In the genomic region with DNA sequence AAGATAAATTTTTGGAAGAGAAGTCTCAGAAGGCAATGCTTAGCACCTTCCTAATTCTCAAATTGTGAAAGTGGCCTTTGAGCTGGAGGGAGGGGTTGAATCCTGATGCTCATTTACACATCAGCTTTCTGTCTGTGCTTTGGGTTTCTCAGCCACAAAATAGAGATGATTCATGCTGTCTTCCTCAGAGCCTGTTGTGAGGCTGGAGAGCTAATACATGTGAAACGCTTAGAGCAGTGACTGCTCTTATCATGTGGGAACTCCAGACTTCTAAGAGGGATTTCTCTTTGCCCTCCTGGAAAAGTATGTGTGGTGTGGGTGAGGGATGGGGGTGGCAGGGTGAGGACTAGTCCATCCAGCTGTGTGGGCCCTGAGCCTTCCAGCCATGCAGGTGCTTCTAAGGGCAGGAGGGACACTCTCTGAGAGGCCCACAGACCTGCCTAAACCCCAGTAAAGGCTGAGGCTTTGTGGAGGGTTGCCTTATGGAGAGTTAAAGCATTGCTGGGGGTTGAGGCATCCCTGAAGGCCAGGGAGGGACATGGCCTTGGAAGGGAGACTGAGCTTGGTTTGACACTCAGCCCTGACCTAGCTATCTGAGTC, we compare ENCODE assay signal across 15 cellular contexts. TPM values are rescaled to one million over a fixed set of nuclear protein-coding genes. Genes with fewer than 3 reads are reported as not detected.
DNase-seq lines count a peak whose midpoint lies in the region; ATAC-seq and TF ChIP-seq lines count a peak whose summit lies in the region.
"Had no signal": no experiment of that assay in that cellular context is flagged by ENCODE, and none has a peak within 500 bp of the region (broad histone marks: within the 10 kb centered on the region; RNA-seq: fewer than 3 reads in every experiment).

No MANE protein-coding gene starts in this region.

- no peak for TF ChIP-seq CTCF in fibroblast of mammary gland (conservative IDR thresholded peaks at IDR 0.05; ENCODE audit: control insufficient read depth, insufficient read depth, low read depth, low read length)

- H3K4me3 Mint-ChIP-seq in activated CD8-positive, alpha-beta memory T cell treated with anti-CD3 and anti-CD28 coated beads, Interleukin-2, amount 10 ng/mL, durations not matched to agents 7 days and 5 days: no peak overlapping the region
- no peak overlapping the region for H3K4me3 Mint-ChIP-seq in stimulated activated naive CD8-positive, alpha-beta T cell treated with anti-CD3 and anti-CD28 coated beads, Interleukin-15, amount 100 ng/mL, for 72 hours
- H3K4me3 Mint-ChIP-seq: activated T-helper 1 cell treated with anti-CD3 and anti-CD28 coated beads, Interleukin-12 subunit alpha, Interleukin-12 subunit beta, Interleukin-2, Interleukin-4 antibody, amounts not matched to agents 30 ng/mL and 10 ng/mL and 1 ng/mL, durations not matched to agents 14 hours and 24 hours and 36 hours; central memory CD8-positive, alpha-beta T cell had no signal

- CTCF ChIA-PET in activated CD8-positive, alpha-beta memory T cell treated with anti-CD3 and anti-CD28 coated beads, Interleukin-2, amount 10 ng/mL, durations not matched to agents 7 days and 5 days (lab: Charles Lee): interaction anchor here (1.1 kb wide), 1 partner anchor 34 kb away, joined by 3 read pairs; no protein-coding TSS in a partner anchor

- peak; percentile 53 for ATAC-seq in activated CD8-positive, alpha-beta memory T cell treated with anti-CD3 and anti-CD28 coated beads, Interleukin-2, amount 10 ng/mL, durations not matched to agents 7 days and 5 days
- ATAC-seq in stimulated activated naive CD8-positive, alpha-beta T cell treated with anti-CD3 and anti-CD28 coated beads, Interleukin-15, amount 100 ng/mL, for 72 hours: peak; percentile 74
- no peak for ATAC-seq in GM18873 (IDR thresholded peaks at IDR 0.05; ENCODE audit: low FRiP score, unreplicated experiment)

- H3K36me3 Mint-ChIP-seq in activated CD8-positive, alpha-beta memory T cell treated with anti-CD3 and anti-CD28 coated beads, Interleukin-2, amount 10 ng/mL, durations not matched to agents 7 days and 5 days: no peaks in the 10 kb centered on the region

- no peak overlapping the region for H3K27ac Mint-ChIP-seq in activated CD8-positive, alpha-beta memory T cell treated with anti-CD3 and anti-CD28 coated beads, Interleukin-2, amount 10 ng/mL, durations not matched to agents 7 days and 5 days
- no peak overlapping the region for H3K27ac Mint-ChIP-seq in stimulated activated naive CD8-positive, alpha-beta T cell treated with anti-CD3 and anti-CD28 coated beads, Interleukin-15, amount 100 ng/mL, for 72 hours
- H3K27ac Mint-ChIP-seq: activated T-helper 1 cell treated with anti-CD3 and anti-CD28 coated beads, Interleukin-12 subunit alpha, Interleukin-12 subunit beta, Interleukin-2, Interleukin-4 antibody, amounts not matched to agents 30 ng/mL and 10 ng/mL and 1 ng/mL, durations not matched to agents 14 hours and 24 hours and 36 hours had no signal

- peaks cover 92% of the 10 kb centered on the region for H3K27me3 Mint-ChIP-seq in activated CD8-positive, alpha-beta memory T cell treated with anti-CD3 and anti-CD28 coated beads, Interleukin-2, amount 10 ng/mL, durations not matched to agents 7 days and 5 days
- H3K27me3 Mint-ChIP-seq in stimulated activated naive CD8-positive, alpha-beta T cell treated with anti-CD3 and anti-CD28 coated beads, Interleukin-15, amount 100 ng/mL, for 72 hours: peaks cover 100% of the 10 kb centered on the region

- H3K4me1 Mint-ChIP-seq in activated CD8-positive, alpha-beta memory T cell treated with anti-CD3 and anti-CD28 coated beads, Interleukin-2, amount 10 ng/mL, durations not matched to agents 7 days and 5 days: peaks cover 10% of the 10 kb centered on the region
- H3K4me1 Mint-ChIP-seq in stimulated activated naive CD8-positive, alpha-beta T cell treated with anti-CD3 and anti-CD28 coated beads, Interleukin-15, amount 100 ng/mL, for 72 hours: peaks cover 45% of the 10 kb centered on the region

- H3K4me3 ChIP-seq in fibroblast of mammary gland (ENCODE audit: control insufficient read depth, low read depth, low read length): no peak overlapping the region
- H3K4me3 ChIP-seq: uterus had no signal

- no peak for DNase-seq in activated CD8-positive, alpha-beta memory T cell treated with anti-CD3 and anti-CD28 coated beads, Interleukin-2, amount 10 ng/mL, durations not matched to agents 7 days and 5 days
- DNase-seq in activated CD8-positive, alpha-beta memory T cell treated with anti-CD3 and anti-CD28 coated beads, Interleukin-2, amount 50 U/mL, for 4 hours: no peak
- DNase-seq in NOMO-1 (lab: John Stamatoyannopoulos, UW; ENCODE audit: unreplicated experiment in 2 of 2) (peak; percentile 24 to 65), fibroblast of mammary gland (ENCODE audit: low read depth) (peak; percentile 65), HUDEP-2 (lab: John Stamatoyannopoulos, UW; ENCODE audit: unreplicated experiment in 76 of 76) (no peak), NCI-H510A treated with DMSO at 0.1 percent for 48 hours (lab: John Stamatoyannopoulos, UW) (no peak)
- DNase-seq in stimulated activated naive CD8-positive, alpha-beta T cell treated with anti-CD3 and anti-CD28 coated beads, Interleukin-15, amount 100 ng/mL, for 72 hours: no peak
- DNase-seq: AML-193, NCI-H1092 treated with DMSO at 0.1 percent for 48 hours, OCI-M1, uterus had no signal

- no peaks in the 10 kb centered on the region for H3K9me3 Mint-ChIP-seq in activated CD8-positive, alpha-beta memory T cell treated with anti-CD3 and anti-CD28 coated beads, Interleukin-2, amount 10 ng/mL, durations not matched to agents 7 days and 5 days (ENCODE audit: low read depth)
- no peaks in the 10 kb centered on the region for H3K9me3 Mint-ChIP-seq in stimulated activated naive CD8-positive, alpha-beta T cell treated with anti-CD3 and anti-CD28 coated beads, Interleukin-15, amount 100 ng/mL, for 72 hours
- H3K9me3 Mint-ChIP-seq: activated T-helper 1 cell treated with anti-CD3 and anti-CD28 coated beads, Interleukin-12 subunit alpha, Interleukin-12 subunit beta, Interleukin-2, Interleukin-4 antibody, amounts not matched to agents 30 ng/mL and 10 ng/mL and 1 ng/mL, durations not matched to agents 14 hours and 24 hours and 36 hours; central memory CD8-positive, alpha-beta T cell had no signal

RNA-seq across cellular contexts. Expression of a gene that starts 4.8 kb away (rescaled TPM):
- not detected for total RNA-seq in activated CD8-positive, alpha-beta memory T cell treated with anti-CD3 and anti-CD28 coated beads, Interleukin-2, amount 10 ng/mL, durations not matched to agents 7 days and 5 days
- total RNA-seq: activated T-helper 1 cell treated with anti-CD3 and anti-CD28 coated beads, Interleukin-12 subunit alpha, Interleukin-12 subunit beta, Interleukin-2, Interleukin-4 antibody, amounts not matched to agents 30 ng/mL and 10 ng/mL and 1 ng/mL, durations not matched to agents 14 hours and 24 hours and 36 hours; lower leg skin had no signal

RNA-seq across cellular contexts. Expression of a gene that starts 37.9 kb away (rescaled TPM):
- not detected for total RNA-seq in activated CD8-positive, alpha-beta memory T cell treated with anti-CD3 and anti-CD28 coated beads, Interleukin-2, amount 10 ng/mL, durations not matched to agents 7 days and 5 days
- total RNA-seq: activated T-helper 1 cell treated with anti-CD3 and anti-CD28 coated beads, Interleukin-12 subunit alpha, Interleukin-12 subunit beta, Interleukin-2, Interleukin-4 antibody, amounts not matched to agents 30 ng/mL and 10 ng/mL and 1 ng/mL, durations not matched to agents 14 hours and 24 hours and 36 hours had no signal

RNA-seq across cellular contexts. Expression of a gene that starts 52.8 kb away (rescaled TPM):
- not detected for total RNA-seq in activated CD8-positive, alpha-beta memory T cell treated with anti-CD3 and anti-CD28 coated beads, Interleukin-2, amount 10 ng/mL, durations not matched to agents 7 days and 5 days
- total RNA-seq: activated T-helper 1 cell treated with anti-CD3 and anti-CD28 coated beads, Interleukin-12 subunit alpha, Interleukin-12 subunit beta, Interleukin-2, Interleukin-4 antibody, amounts not matched to agents 30 ng/mL and 10 ng/mL and 1 ng/mL, durations not matched to agents 14 hours and 24 hours and 36 hours had no signal

Comparison
In these comparisons a context has a peak if more than half of its experiments do, and no peak if none do; other contexts are left out.
1. DNase-seq: peak in NOMO-1 (2 of 2) and fibroblast of mammary gland (single experiment); none in activated CD8-positive, alpha-beta memory T cell treated with anti-CD3 and anti-CD28 coated beads, Interleukin-2, amount 10 ng/mL, durations not matched to agents 7 days and 5 days (single experiment), activated CD8-positive, alpha-beta memory T cell treated with anti-CD3 and anti-CD28 coated beads, Interleukin-2, amount 50 U/mL, for 4 hours (single experiment), stimulated activated naive CD8-positive, alpha-beta T cell treated with anti-CD3 and anti-CD28 coated beads, Interleukin-15, amount 100 ng/mL, for 72 hours (0 of 2), HUDEP-2 (0 of 76) and NCI-H510A treated with DMSO at 0.1 percent for 48 hours (single experiment).